In the genomic region with DNA sequence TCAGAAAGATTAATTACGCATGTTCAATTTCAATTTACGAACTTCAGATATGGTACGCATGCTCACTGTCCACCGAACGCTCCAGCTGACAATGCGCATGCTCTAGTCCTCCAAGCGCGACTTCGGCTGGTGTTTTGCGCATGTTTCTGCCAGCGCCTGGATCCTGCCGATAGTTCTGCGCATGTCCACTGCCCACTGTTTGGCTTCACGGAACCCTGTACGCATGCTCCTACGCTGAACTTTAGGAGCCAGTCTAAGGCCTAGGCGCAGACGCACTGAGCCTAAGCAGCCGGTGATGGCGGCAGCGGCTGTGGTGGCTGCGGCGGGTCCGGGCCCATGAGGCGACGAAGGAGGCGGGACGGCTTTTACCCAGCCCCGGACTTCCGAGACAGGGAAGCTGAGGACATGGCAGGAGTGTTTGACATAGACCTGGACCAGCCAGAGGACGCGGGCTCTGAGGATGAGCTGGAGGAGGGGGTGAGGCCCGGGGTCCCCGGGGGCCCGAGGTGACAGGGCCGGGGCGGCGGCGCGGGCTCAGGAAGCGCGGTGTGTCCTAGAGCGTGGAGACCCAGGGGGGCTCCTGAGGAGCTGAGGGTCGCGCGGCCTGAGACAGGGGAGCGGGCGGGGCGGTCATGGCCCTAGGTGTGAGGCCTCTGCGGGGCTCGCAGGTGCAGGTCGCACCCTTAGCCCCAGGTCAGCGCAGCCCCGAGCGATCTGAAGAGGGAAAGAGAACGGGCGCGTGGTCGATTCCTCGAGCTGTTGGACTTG, we compare ENCODE assay signal across 1 cellular context.
TF ChIP-seq lines count a peak whose summit lies in the region.

TSS of gene RPS6KB1 (plus strand) at position 273 of the 768 bp plus-strand sequence. CDS start at position 337, 64 bp downstream.
A gene with protein sequence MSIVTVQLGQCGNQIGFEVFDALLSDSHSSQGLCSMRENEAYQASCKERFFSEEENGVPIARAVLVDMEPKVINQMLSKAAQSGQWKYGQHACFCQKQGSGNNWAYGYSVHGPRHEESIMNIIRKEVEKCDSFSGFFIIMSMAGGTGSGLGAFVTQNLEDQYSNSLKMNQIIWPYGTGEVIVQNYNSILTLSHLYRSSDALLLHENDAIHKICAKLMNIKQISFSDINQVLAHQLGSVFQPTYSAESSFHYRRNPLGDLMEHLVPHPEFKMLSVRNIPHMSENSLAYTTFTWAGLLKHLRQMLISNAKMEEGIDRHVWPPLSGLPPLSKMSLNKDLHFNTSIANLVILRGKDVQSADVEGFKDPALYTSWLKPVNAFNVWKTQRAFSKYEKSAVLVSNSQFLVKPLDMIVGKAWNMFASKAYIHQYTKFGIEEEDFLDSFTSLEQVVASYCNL (minus strand): TSS at position 95 of the 768 bp plus-strand sequence. CDS start 1,941 bp downstream, outside the sequence.

TF ChIP-seq in A549, 52 proteins besides CTCF, POLR2A, EP300 and RAD21 (continued from another document):
- TF ChIP-seq EHMT2 (IDR thresholded peaks at IDR 0.05; ENCODE audit: low read depth) (no peak), JUN (IDR thresholded peaks at IDR 0.05) (peak; percentile 60 to 89; a peak in 4 of 5 replicates), KDM1A (IDR thresholded peaks at IDR 0.05; ENCODE audit: low read depth) (no peak), CBX8 (IDR thresholded peaks at IDR 0.05) (no peak), NR3C1 (IDR thresholded peaks at IDR 0.05) (no peak), HOXB13 (CRISPR knock-in tag; IDR thresholded peaks at IDR 0.05; ENCODE audit: low read depth) (no peak), NFE2L2 (conservative IDR thresholded peaks at IDR 0.05; ENCODE audit: low read length) (no peak), REST (IDR thresholded peaks at IDR 0.05) (no peak), RNF2 (IDR thresholded peaks at IDR 0.05; ENCODE audit: borderline replicate concordance, low read depth) (no peak), GATA3 (IDR thresholded peaks at IDR 0.05; ENCODE audit: borderline replicate concordance) (no peak), RFX5 (IDR thresholded peaks at IDR 0.05) (no peak), ZC3H11A (IDR thresholded peaks at IDR 0.05) (no peak), HOXA7 (CRISPR knock-in tag; IDR thresholded peaks at IDR 0.05) (no peak), MAFK (IDR thresholded peaks at IDR 0.05; ENCODE audit: partially characterized antibody) (no peak), ZSCAN20 (CRISPR knock-in tag; IDR thresholded peaks at IDR 0.05) (no peak), CHD2 (IDR thresholded peaks at IDR 0.05; ENCODE audit: low read length, partially characterized antibody) (no peak), KDM5A (IDR thresholded peaks at IDR 0.05) (peak; percentile 71), MAX (IDR thresholded peaks at IDR 0.05) (peak; percentile 90), HOXB5 (CRISPR knock-in tag; IDR thresholded peaks at IDR 0.05) (no peak), HMGXB4 (CRISPR knock-in tag; IDR thresholded peaks at IDR 0.05; ENCODE audit: borderline replicate concordance) (no peak), HDAC2 (IDR thresholded peaks at IDR 0.05) (no peak; the same call in 1 of the 2 replicates), MAZ (IDR thresholded peaks at IDR 0.05; ENCODE audit: borderline replicate concordance, low read depth, low read length) (no peak), ESRRA (IDR thresholded peaks at IDR 0.05; ENCODE audit: borderline replicate concordance, low read length) (no peak), ZNF302 (CRISPR knock-in tag; IDR thresholded peaks at IDR 0.05) (no peak), EHF (CRISPR knock-in tag; IDR thresholded peaks at IDR 0.05) (no peak), MYC (IDR thresholded peaks at IDR 0.05; ENCODE audit: borderline replicate concordance, low read length) (peak; percentile 79), ZFP36 (IDR thresholded peaks at IDR 0.05; ENCODE audit: borderline replicate concordance, partially characterized antibody) (no peak), FOSB (CRISPR knock-in tag; IDR thresholded peaks at IDR 0.05) (0 out of 2 replicates have a peak, but pooled peaks have one; percentile 39), USF2 (IDR thresholded peaks at IDR 0.05) (no peak), FOXS1 (CRISPR knock-in tag; IDR thresholded peaks at IDR 0.05) (no peak), JUNB (IDR thresholded peaks at IDR 0.05) (no peak), NPAS2 (CRISPR knock-in tag; IDR thresholded peaks at IDR 0.05; ENCODE audit: borderline replicate concordance) (no peak), POLR2AphosphoS2 (conservative IDR thresholded peaks at IDR 0.05; ENCODE audit: low read length) (no peak), CEBPB (IDR thresholded peaks at IDR 0.05) (no peak), HEYL (CRISPR knock-in tag; IDR thresholded peaks at IDR 0.05) (no peak)
- TF ChIP-seq, protein P1, sequence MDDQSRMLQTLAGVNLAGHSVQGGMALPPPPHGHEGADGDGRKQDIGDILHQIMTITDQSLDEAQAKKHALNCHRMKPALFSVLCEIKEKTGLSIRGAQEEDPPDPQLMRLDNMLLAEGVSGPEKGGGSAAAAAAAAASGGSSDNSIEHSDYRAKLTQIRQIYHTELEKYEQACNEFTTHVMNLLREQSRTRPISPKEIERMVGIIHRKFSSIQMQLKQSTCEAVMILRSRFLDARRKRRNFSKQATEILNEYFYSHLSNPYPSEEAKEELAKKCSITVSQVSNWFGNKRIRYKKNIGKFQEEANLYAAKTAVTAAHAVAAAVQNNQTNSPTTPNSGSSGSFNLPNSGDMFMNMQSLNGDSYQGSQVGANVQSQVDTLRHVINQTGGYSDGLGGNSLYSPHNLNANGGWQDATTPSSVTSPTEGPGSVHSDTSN (IDR thresholded peaks at IDR 0.05), result no peak
- TF ChIP-seq, protein P2, sequence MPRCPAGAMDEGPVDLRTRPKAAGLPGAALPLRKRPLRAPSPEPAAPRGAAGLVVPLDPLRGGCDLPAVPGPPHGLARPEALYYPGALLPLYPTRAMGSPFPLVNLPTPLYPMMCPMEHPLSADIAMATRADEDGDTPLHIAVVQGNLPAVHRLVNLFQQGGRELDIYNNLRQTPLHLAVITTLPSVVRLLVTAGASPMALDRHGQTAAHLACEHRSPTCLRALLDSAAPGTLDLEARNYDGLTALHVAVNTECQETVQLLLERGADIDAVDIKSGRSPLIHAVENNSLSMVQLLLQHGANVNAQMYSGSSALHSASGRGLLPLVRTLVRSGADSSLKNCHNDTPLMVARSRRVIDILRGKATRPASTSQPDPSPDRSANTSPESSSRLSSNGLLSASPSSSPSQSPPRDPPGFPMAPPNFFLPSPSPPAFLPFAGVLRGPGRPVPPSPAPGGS (IDR thresholded peaks at IDR 0.05), result peak; percentile 70; the same call in 1 of the 3 replicates
- TF ChIP-seq, protein P3, sequence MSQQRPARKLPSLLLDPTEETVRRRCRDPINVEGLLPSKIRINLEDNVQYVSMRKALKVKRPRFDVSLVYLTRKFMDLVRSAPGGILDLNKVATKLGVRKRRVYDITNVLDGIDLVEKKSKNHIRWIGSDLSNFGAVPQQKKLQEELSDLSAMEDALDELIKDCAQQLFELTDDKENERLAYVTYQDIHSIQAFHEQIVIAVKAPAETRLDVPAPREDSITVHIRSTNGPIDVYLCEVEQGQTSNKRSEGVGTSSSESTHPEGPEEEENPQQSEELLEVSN (IDR thresholded peaks at IDR 0.05; ENCODE audit: borderline replicate concordance, low read depth), result peak; percentile 48
TF ChIP-seq in A549: peak in this region for 9.
